Comparison of ENCODE assay signal across 22 cellular contexts in genomic region chr1:69433073-69433472, GRCh38.
DNase-seq lines count a peak whose midpoint lies in the region; ATAC-seq and TF ChIP-seq lines count a peak whose summit lies in the region.
"Had no signal": no experiment of that assay in that cellular context is flagged by ENCODE, and none has a peak within 500 bp of the region (broad histone marks: within the 10 kb centered on the region; RNA-seq: fewer than 3 reads in every experiment).

No MANE protein-coding gene starts in this region.

- ATAC-seq in foreskin keratinocyte = peak; percentile 98
- ATAC-seq: GM23338 had no signal

- no peaks in the 10 kb centered on the region for H3K27me3 ChIP-seq in foreskin keratinocyte
- H3K27me3 ChIP-seq in colonic mucosa = no peaks in the 10 kb centered on the region
- H3K27me3 ChIP-seq in testis = no peaks in the 10 kb centered on the region

- H3K36me3 ChIP-seq in colonic mucosa (no peaks in the 10 kb centered on the region), testis (ENCODE audit: low read depth, missing control alignments) (no peaks in the 10 kb centered on the region)

- no peak overlapping the region for H3K9ac ChIP-seq in colonic mucosa (ENCODE audit: low read depth in 2 of 2, low read length in 2 of 2)
- H3K9ac ChIP-seq: KMS-11 had no signal

- H3K27ac ChIP-seq in foreskin keratinocyte (no peak overlapping the region), colonic mucosa (no peak overlapping the region), testis (no peak overlapping the region)
- H3K27ac ChIP-seq: C4-2B, KMS-11, SK-N-MC had no signal

- TF ChIP-seq CTCF in astrocyte of the cerebellum (IDR thresholded peaks at IDR 0.05; ENCODE audit: low read depth, low read length, missing control alignments) (no peak), foreskin keratinocyte (conservative IDR thresholded peaks at IDR 0.05) (no peak), colonic mucosa (IDR thresholded peaks at IDR 0.05) (no peak), testis (IDR thresholded peaks at IDR 0.05) (no peak)

- H3K9me3 ChIP-seq in colonic mucosa (no peaks in the 10 kb centered on the region), testis (no peaks in the 10 kb centered on the region)

- H3K4me1 ChIP-seq in foreskin keratinocyte = peaks cover 14% of the 10 kb centered on the region
- H3K4me1 ChIP-seq in colonic mucosa = no peaks in the 10 kb centered on the region
- no peaks in the 10 kb centered on the region for H3K4me1 ChIP-seq in testis

- no peak overlapping the region for H3K4me3 ChIP-seq in astrocyte of the cerebellum (ENCODE audit: low read depth, low read length)
- H3K4me3 ChIP-seq in colonic mucosa = no peak overlapping the region
- no peak overlapping the region for H3K4me3 ChIP-seq in testis
- H3K4me3 ChIP-seq: GM23338, SK-N-MC had no signal

- in situ Hi-C loops in astrocyte of the cerebellum (cut with HindIII; ENCODE audit: low sequenced_read_pairs) = no loop called here

- intact Hi-C loops in colonic mucosa (cut with DNase I) (no loop called here), testis (cut with DNase I; ENCODE audit: low total_unique reads) (no loop called here)

- peak; percentile 11 for DNase-seq in HPDE6-E6E7 (ENCODE audit: extremely low spot score)
- DNase-seq in NCI-H69 (lab: John Stamatoyannopoulos, UW) = peak; percentile 41
- peak; percentile 11 for DNase-seq in astrocyte of the cerebellum (ENCODE audit: low read depth)
- DNase-seq in foreskin keratinocyte = peak; percentile 87 to 95
- no peak for DNase-seq in colonic mucosa
- no peak for DNase-seq in testis
- DNase-seq in SIG-M5 treated with dmso at 0.1 percent for 504 hours (lab: John Stamatoyannopoulos, UW; ENCODE audit: unreplicated experiment) = no peak
- DNase-seq: DMS53; GDM1; HCEC 1CT; IMR-90; NCI-H1694; NCI-H2081 treated with DMSO at 0.1 percent for 48 hours; NCI-H510A treated with DMSO at 0.1 percent for 48 hours; NCI-H774; NK-92 treated with Interleukin-12 subunit alpha and Interleukin-12 subunit beta, amount 100 ng/mL, for 24 hours; SHP77; SW 1271 had no signal

- no peak for TF ChIP-seq POLR2A in testis (IDR thresholded peaks at IDR 0.05)

Comparison
In these comparisons a context has a peak if more than half of its experiments do, and no peak if none do; other contexts are left out.
1. DNase-seq: peak in HPDE6-E6E7 (single experiment), NCI-H69 (single experiment), astrocyte of the cerebellum (single experiment) and foreskin keratinocyte (2 of 2); none in colonic mucosa (single experiment), testis (single experiment) and SIG-M5 treated with dmso at 0.1 percent for 504 hours (single experiment).